In genomic region chr7:107194051-107194450, GRCh38 we compare ENCODE assay signal across 19 cellular contexts. TPM values are rescaled to one million over a fixed set of nuclear protein-coding genes. Genes with fewer than 3 reads are reported as not detected.
A peak's percentile ranks its signal among the peaks of the same experiment; 100 is the strongest.
DNase-seq lines count a peak whose midpoint lies in the region; ATAC-seq and TF ChIP-seq lines count a peak whose summit lies in the region.
"Had no signal": no experiment of that assay in that cellular context is flagged by ENCODE, and none has a peak within 500 bp of the region (broad histone marks: within the 10 kb centered on the region; RNA-seq: fewer than 3 reads in every experiment).

No MANE protein-coding gene starts in this region.

- H3K36me3 Mint-ChIP-seq in HFFc6 (ENCODE audit: low read depth) (peaks cover 14% of the 10 kb centered on the region), T-cell (peaks cover 42% of the 10 kb centered on the region)
- H3K36me3 Mint-ChIP-seq: IgD-negative memory B cell had no signal

- no peaks in the 10 kb centered on the region for H3K27me3 Mint-ChIP-seq in HFFc6 (ENCODE audit: insufficient read depth)
- no peaks in the 10 kb centered on the region for H3K27me3 Mint-ChIP-seq in T-cell
- H3K27me3 Mint-ChIP-seq: IgD-negative memory B cell; naive B cell; stimulated activated naive B cell treated with anti-CD40 and anti-IgM and Interleukin-4, amounts not matched to agents 10 μg/mL and 1 μg/mL and 100 μg/mL, for 72 hours had no signal

- H3K9me3 Mint-ChIP-seq in HFFc6: no peaks in the 10 kb centered on the region
- H3K9me3 Mint-ChIP-seq in T-cell: no peaks in the 10 kb centered on the region
- H3K9me3 Mint-ChIP-seq: CD4-positive, CD25-positive, alpha-beta regulatory T cell; IgD-negative memory B cell; naive B cell; stimulated activated naive B cell treated with anti-CD40 and anti-IgM and Interleukin-4, amounts not matched to agents 10 μg/mL and 1 μg/mL and 100 μg/mL, for 72 hours had no signal

- H3K4me1 Mint-ChIP-seq in HFFc6 (ENCODE audit: low read depth) (peaks cover 7% of the 10 kb centered on the region), T-cell (peaks cover 5 to 14% (median 8%) of the 10 kb centered on the region in 3 donors)

- no peaks in the 10 kb centered on the region for H3K27me3 ChIP-seq in foreskin keratinocyte
- H3K27me3 ChIP-seq in sigmoid colon: no peaks in the 10 kb centered on the region
- H3K27me3 ChIP-seq: upper lobe of right lung had no signal

- peak; percentile 50 for TF ChIP-seq CTCF in C4-2B (conservative IDR thresholded peaks at IDR 0.05)
- peak; percentile 66 for TF ChIP-seq CTCF in HFFc6 (IDR thresholded peaks at IDR 0.05)
- TF ChIP-seq CTCF in foreskin keratinocyte (conservative IDR thresholded peaks at IDR 0.05): no peak
- TF ChIP-seq CTCF in sigmoid colon (IDR thresholded peaks at IDR 0.05): no peak
- no peak for TF ChIP-seq CTCF in foreskin fibroblast (IDR thresholded peaks at IDR 0.05; ENCODE audit: low read depth, low read length)

- no peak overlapping the region for H3K4me3 ChIP-seq in sigmoid colon
- H3K4me3 ChIP-seq in foreskin fibroblast (ENCODE audit: low read depth in 1 of 2, low read length in 2 of 2): no peak overlapping the region
- H3K4me3 ChIP-seq: lung, prostate gland, upper lobe of right lung had no signal

- DNase-seq in HFFc6: no peak
- no peak for DNase-seq in T-cell
- DNase-seq in foreskin keratinocyte: no peak
- DNase-seq in sigmoid colon: no peak
- no peak for DNase-seq in foreskin fibroblast
- DNase-seq: activated CD4-positive, alpha-beta T cell treated with anti-CD3 and anti-CD28 coated beads for 1 hour; CD4-positive, CD25-positive, alpha-beta regulatory T cell; central memory CD4-positive, alpha-beta T cell; naive B cell; NCI-H1105; stimulated activated naive B cell treated with anti-CD40 and anti-IgM and Interleukin-4, amounts not matched to agents 10 μg/mL and 1 μg/mL and 100 μg/mL, for 72 hours; upper lobe of right lung had no signal

- H3K4me1 ChIP-seq in foreskin keratinocyte: no peaks in the 10 kb centered on the region
- H3K4me1 ChIP-seq in sigmoid colon: no peaks in the 10 kb centered on the region
- H3K4me1 ChIP-seq: prostate gland had no signal

- no peak for TF ChIP-seq EP300 in sigmoid colon (IDR thresholded peaks at IDR 0.05)

- no peak overlapping the region for H3K27ac Mint-ChIP-seq in HFFc6
- H3K27ac Mint-ChIP-seq in T-cell: peak overlapping the region; percentile 2 to 5
- H3K27ac Mint-ChIP-seq: stimulated activated naive B cell treated with anti-CD40 and anti-IgM and Interleukin-4, amounts not matched to agents 10 μg/mL and 1 μg/mL and 100 μg/mL, for 72 hours had no signal

- intact Hi-C loops in sigmoid colon (cut with DNase I): no loop called here

- no peak for TF ChIP-seq POLR2A in sigmoid colon (IDR thresholded peaks at IDR 0.05)

- no peaks in the 10 kb centered on the region for H3K9me3 ChIP-seq in sigmoid colon
- H3K9me3 ChIP-seq: prostate gland, upper lobe of right lung had no signal

- CTCF ChIA-PET in T-cell (lab: Charles Lee): interaction anchor here (0.9 to 1.6 kb wide), 7 partner anchors 10 to 696 kb away, joined by 3 to 9 read pairs (median 4); partner anchors contain the start of gene HBP1 (in 1 of the 2)

- ATAC-seq in T-cell (replicated peaks in 1 of 4): no peak
- ATAC-seq in foreskin keratinocyte: peak; percentile 18
- no peak for ATAC-seq in HG03432 (IDR thresholded peaks at IDR 0.05; ENCODE audit: unreplicated experiment)
- ATAC-seq in GM21390 (IDR thresholded peaks at IDR 0.05; ENCODE audit: unreplicated experiment): no peak
- ATAC-seq: Right ventricle myocardium inferior; stimulated activated naive B cell treated with anti-CD40 and anti-IgM and Interleukin-4, amounts not matched to agents 10 μg/mL and 1 μg/mL and 100 μg/mL, for 72 hours; upper lobe of right lung had no signal

- no peak overlapping the region for H3K4me3 Mint-ChIP-seq in HFFc6
- no peak overlapping the region for H3K4me3 Mint-ChIP-seq in T-cell
- H3K4me3 Mint-ChIP-seq: CD4-positive, CD25-positive, alpha-beta regulatory T cell; naive B cell; stimulated activated naive B cell treated with anti-CD40 and anti-IgM and Interleukin-4, amounts not matched to agents 10 μg/mL and 1 μg/mL and 100 μg/mL, for 72 hours had no signal

- no peak overlapping the region for H3K27ac ChIP-seq in C4-2B
- H3K27ac ChIP-seq in foreskin keratinocyte: no peak overlapping the region
- H3K27ac ChIP-seq in sigmoid colon: no peak overlapping the region
- H3K27ac ChIP-seq: upper lobe of right lung had no signal

- H3K36me3 ChIP-seq in sigmoid colon: peaks cover 11 to 94% (median 42%) of the 10 kb centered on the region in 4 donors
- H3K36me3 ChIP-seq: prostate gland had no signal

- WGBS in sigmoid colon, 2 donors: 88 to 91% methylated on average over 1 of the region's 1 CpG

- POLR2A ChIA-PET in T-cell (lab: Charles Lee): interaction anchor here (0.5 to 3.8 kb wide), 11 partner anchors 9 to 549 kb away, joined by 3 to 19 read pairs (median 3); partner anchors contain the start of gene HBP1 (in 1 of the 2)

RNA-seq across cellular contexts. Expression of gene HBP1, which starts 25.2 kb away (rescaled TPM):
- 10 to 100 TPM; 22.8 to 34.4 (median 28.5) TPM for total RNA-seq in HFFc6 (2021; fragmentation: NEBNext Ultra II Directional; extraction: Animal tissue kit (Norgen Biotek cat#: 25700))
- 100 to 1,000 TPM in 2 of 5 donors, 10 to 100 TPM in 3; 78.6 to 211 (median 92.0) TPM for total RNA-seq in T-cell
- 19.8 and 23.8 TPM in 2 replicates for total RNA-seq in foreskin keratinocyte
- polyA plus RNA-seq in foreskin keratinocyte: 10.1 and 10.2 TPM in 2 replicates
- total RNA-seq in sigmoid colon: 100 to 1,000 TPM; 104 to 172 (median 119) TPM
- polyA plus RNA-seq in sigmoid colon: 10 to 100 TPM; 34.2 to 89.5 (median 43.2) TPM

Comparison
In these comparisons a context has a peak if more than half of its experiments do, and no peak if none do; other contexts are left out.
1. CTCF ChIP-seq: peak in C4-2B (single experiment) and HFFc6 (single experiment); none in foreskin keratinocyte (single experiment), sigmoid colon (0 of 4) and foreskin fibroblast (single experiment).